ENCODE assay signal across 8 cellular contexts in genomic region chr4:17613761-17614415, GRCh38. TPM values are rescaled to one million over a fixed set of nuclear protein-coding genes. Genes with fewer than 3 reads are reported as not detected.
A peak's percentile ranks its signal among the peaks of the same experiment; 100 is the strongest.
DNase-seq lines count a peak whose midpoint lies in the region; ATAC-seq, FAIRE-seq and TF ChIP-seq lines count a peak whose summit lies in the region.

No MANE protein-coding gene starts in this region.

- no peak overlapping the region for H2BK5ac ChIP-seq in mesendoderm (ENCODE audit: low read length)

- peaks cover 11% of the 10 kb centered on the region for H3K36me3 Mint-ChIP-seq in T-helper 2 cell treated with Interferon-gamma antibody and Interleukin-4, amounts not matched to agents 5 μg/mL and 100 μg/mL, for 36 hours (ENCODE audit: low read depth)
- peaks cover 10% of the 10 kb centered on the region for H3K36me3 Mint-ChIP-seq in type B pancreatic cell

- no peak overlapping the region for H2BK120ac ChIP-seq in mesendoderm (ENCODE audit: low read depth, low read length)

- peaks cover 4% of the 10 kb centered on the region for H3K36me3 ChIP-seq in BJ (ENCODE audit: control insufficient read depth, insufficient read depth, low read length)
- peaks cover under 1% of the 10 kb centered on the region for H3K36me3 ChIP-seq in ectodermal cell (ENCODE audit: control insufficient read depth, insufficient read depth, low read length)
- H3K36me3 ChIP-seq in mesendoderm (ENCODE audit: control insufficient read depth, insufficient read depth, low read length): peaks cover 1% of the 10 kb centered on the region

- H3K4me3 ChIP-seq in BJ (ENCODE audit: low read depth, low read length) (peak overlapping the region; percentile 64), ectodermal cell (ENCODE audit: insufficient read depth, low read depth, low read length) (peak overlapping the region; percentile 95), mesendoderm (ENCODE audit: low read length) (peak overlapping the region; percentile 78)

- H3K9me3 ChIP-seq in ectodermal cell (ENCODE audit: control insufficient read depth, low read length): no peaks in the 10 kb centered on the region

- H2AK5ac ChIP-seq in mesendoderm (ENCODE audit: low read length): no peak overlapping the region

- H2BK15ac ChIP-seq in mesendoderm (replicated peaks; ENCODE audit: low read depth): no peak overlapping the region

- peak; percentile 55 for ATAC-seq in HG03175 (IDR thresholded peaks at IDR 0.05; ENCODE audit: unreplicated experiment)

- 7 to 12% methylated on average over 21 to 23 of the region's 23 CpGs for WGBS in ectodermal cell, 2 experiments
- WGBS in mesendoderm (ENCODE audit: extremely low coverage, insufficient coverage, low lambda C conversion rate): no CpG with 5 or more reads among the region's 23 CpGs

- no peak overlapping the region for H3K23ac ChIP-seq in mesendoderm (ENCODE audit: low read length)

- H3K27me3 ChIP-seq in BJ (ENCODE audit: control insufficient read depth, insufficient read depth, low read length) (no peaks in the 10 kb centered on the region), ectodermal cell (ENCODE audit: control insufficient read depth, insufficient read depth, low read length, poor library complexity, severe bottlenecking) (no peaks in the 10 kb centered on the region), mesendoderm (ENCODE audit: insufficient read depth, low read length, poor library complexity) (no peaks in the 10 kb centered on the region)

- H3K79me2 ChIP-seq in mesendoderm (ENCODE audit: control insufficient read depth, insufficient read depth, low read length): peaks cover 37% of the 10 kb centered on the region

- H3K4me2 ChIP-seq in mesendoderm (ENCODE audit: low read length): peak overlapping the region; percentile 63

- no peak overlapping the region for H3K27ac ChIP-seq in ectodermal cell (ENCODE audit: insufficient read depth, low read depth, low read length, poor library complexity, severe bottlenecking)
- H3K27ac ChIP-seq in mesendoderm (ENCODE audit: low read depth, low read length): no peak overlapping the region

- DNase-seq in BJ (ENCODE audit: low read depth) (peak; percentile 44), GM19239 (ENCODE audit: insufficient read length, low spot score) (no peak), mesendoderm (no peak), type B pancreatic cell (ENCODE audit: extremely low spot score, unreplicated experiment) (peak; percentile 29), HPDE6-E6E7 (ENCODE audit: extremely low spot score) (no peak)
- no peak for DNase-seq in T-helper 2 cell treated with Interferon-gamma antibody and Interleukin-4, amounts not matched to agents 5 μg/mL and 100 μg/mL, for 36 hours (ENCODE audit: low spot score)

- H3K27me3 Mint-ChIP-seq in T-helper 2 cell treated with Interferon-gamma antibody and Interleukin-4, amounts not matched to agents 5 μg/mL and 100 μg/mL, for 36 hours (ENCODE audit: low read depth): no peaks in the 10 kb centered on the region
- H3K27me3 Mint-ChIP-seq in type B pancreatic cell: no peaks in the 10 kb centered on the region

- H3K4ac ChIP-seq in mesendoderm (ENCODE audit: low read depth, low read length): no peak overlapping the region

- peak overlapping the region; percentile 68 for H3K9ac ChIP-seq in mesendoderm (ENCODE audit: low read length)

- CTCF ChIA-PET in BJ (lab: Yijun Ruan, JAX): interaction anchor here (0.5 to 1.3 kb wide), 5 partner anchors 10 to 203 kb away, joined by 3 to 7 read pairs (median 3); no protein-coding TSS in a partner anchor

- no peak overlapping the region for H4K8ac ChIP-seq in mesendoderm (ENCODE audit: low read depth, low read length)

- no peak overlapping the region for H4K5ac ChIP-seq in mesendoderm (ENCODE audit: low read length)

- POLR2A ChIA-PET in BJ (lab: Charles Lee): no interaction called here

- no peaks in the 10 kb centered on the region for H3K4me1 ChIP-seq in ectodermal cell (ENCODE audit: control insufficient read depth, insufficient read depth, low read length)
- H3K4me1 ChIP-seq in mesendoderm (ENCODE audit: control insufficient read depth, low read depth, low read length): no peaks in the 10 kb centered on the region

- TF ChIP-seq CTCF in BJ (IDR thresholded peaks at IDR 0.05; ENCODE audit: insufficient read depth, low read depth, low read length): no peak
- no peak for TF ChIP-seq CTCF in type B pancreatic cell (conservative IDR thresholded peaks at IDR 0.05)

- peaks cover 12% of the 10 kb centered on the region for H3K79me1 ChIP-seq in mesendoderm (ENCODE audit: low read length)

- FAIRE-seq in GM19239 (lab: Jason Lieb, UNC): peak; percentile 11

- peaks cover 26% of the 10 kb centered on the region for H3K4me1 Mint-ChIP-seq in T-helper 2 cell treated with Interferon-gamma antibody and Interleukin-4, amounts not matched to agents 5 μg/mL and 100 μg/mL, for 36 hours (ENCODE audit: low read depth)
- peaks cover 21% of the 10 kb centered on the region for H3K4me1 Mint-ChIP-seq in type B pancreatic cell (ENCODE audit: unreplicated experiment)

- peak overlapping the region; percentile 55 for H3K18ac ChIP-seq in mesendoderm (ENCODE audit: low read length)

- H3K9me3 Mint-ChIP-seq in T-helper 2 cell treated with Interferon-gamma antibody and Interleukin-4, amounts not matched to agents 5 μg/mL and 100 μg/mL, for 36 hours: no peaks in the 10 kb centered on the region
- H3K9me3 Mint-ChIP-seq in type B pancreatic cell: no peaks in the 10 kb centered on the region

- H3K27ac Mint-ChIP-seq in T-helper 2 cell treated with Interferon-gamma antibody and Interleukin-4, amounts not matched to agents 5 μg/mL and 100 μg/mL, for 36 hours: peak overlapping the region; percentile 96
- peak overlapping the region; percentile 96 for H3K27ac Mint-ChIP-seq in type B pancreatic cell

- H3K56ac ChIP-seq in mesendoderm (ENCODE audit: low read length): peak overlapping the region; percentile 84

- H3K4me3 Mint-ChIP-seq in T-helper 2 cell treated with Interferon-gamma antibody and Interleukin-4, amounts not matched to agents 5 μg/mL and 100 μg/mL, for 36 hours: peak overlapping the region; percentile 96
- H3K4me3 Mint-ChIP-seq in type B pancreatic cell: peak overlapping the region; percentile 99

RNA-seq across cellular contexts. Expression of gene MED28, which starts 0.6 kb away (rescaled TPM):
- 9.0 and 20.0 TPM in 2 replicates for polyA plus RNA-seq in BJ (2011; rRNA removed)
- polyA minus RNA-seq in BJ (2011; rRNA and poly(A)+ RNA removed): 7.1 and 10.0 TPM in 2 replicates
- polyA plus RNA-seq in ectodermal cell (2013, experiment 1 of 4): 83.5 TPM
- 91.7 TPM for polyA plus RNA-seq in ectodermal cell (2013, experiment 2 of 4)
- 61.8 TPM for polyA plus RNA-seq in ectodermal cell (2013, experiment 3 of 4)
- 75.5 TPM for polyA plus RNA-seq in ectodermal cell (2013, experiment 4 of 4)
- 28.4 TPM for polyA plus RNA-seq in mesendoderm (2013, experiment 1 of 2)
- 26.4 TPM for polyA plus RNA-seq in mesendoderm (2013, experiment 2 of 2)
- total RNA-seq in type B pancreatic cell (ENCODE audit: low replicate concordance): 79.3 and 92.5 TPM in 2 replicates

RNA-seq across cellular contexts. Expression of gene LAP3, which starts 36.9 kb away (rescaled TPM):
- 42.8 and 52.8 TPM in 2 replicates for polyA plus RNA-seq in BJ (2011; rRNA removed)
- 12.6 and 22.1 TPM in 2 replicates for polyA minus RNA-seq in BJ (2011; rRNA and poly(A)+ RNA removed)
- polyA plus RNA-seq in ectodermal cell (2013, experiment 1 of 4): 45.4 TPM
- polyA plus RNA-seq in ectodermal cell (2013, experiment 2 of 4): 46.7 TPM
- polyA plus RNA-seq in ectodermal cell (2013, experiment 3 of 4): 32.6 TPM
- 37.0 TPM for polyA plus RNA-seq in ectodermal cell (2013, experiment 4 of 4)
- polyA plus RNA-seq in mesendoderm (2013, experiment 1 of 2): 45.8 TPM
- 46.7 TPM for polyA plus RNA-seq in mesendoderm (2013, experiment 2 of 2)
- total RNA-seq in type B pancreatic cell (ENCODE audit: low replicate concordance): 41.2 and 48.9 TPM in 2 replicates

Comparison
In these comparisons a context has a peak if more than half of its experiments do, and no peak if none do; other contexts are left out.
1. DNase-seq: peak in BJ (single experiment) and type B pancreatic cell (single experiment); none in GM19239 (single experiment), T-helper 2 cell treated with Interferon-gamma antibody and Interleukin-4, amounts not matched to agents 5 μg/mL and 100 μg/mL, for 36 hours (single experiment), mesendoderm (single experiment) and HPDE6-E6E7 (single experiment).
2. Peak in every context shown above with its lines, with median percentiles within 50 percentile points of each other: H3K4me3 ChIP-seq.